In genomic region chr10:62261666-62262065, GRCh38 we compare ENCODE assay signal across 21 cellular contexts. TPM values are rescaled to one million over a fixed set of nuclear protein-coding genes. Genes with fewer than 3 reads are reported as not detected.
DNase-seq lines count a peak whose midpoint lies in the region; ATAC-seq and TF ChIP-seq lines count a peak whose summit lies in the region.
"Had no signal": no experiment of that assay in that cellular context is flagged by ENCODE, and none has a peak within 500 bp of the region (broad histone marks: within the 10 kb centered on the region; RNA-seq: fewer than 3 reads in every experiment).

No MANE protein-coding gene starts in this region.

- H3K9me3 ChIP-seq in SJSA1 (replicated peaks): no peaks in the 10 kb centered on the region
- H3K9me3 ChIP-seq: BLaER1, HAP-1 had no signal

- H3K27me3 ChIP-seq in SJSA1 (replicated peaks): no peaks in the 10 kb centered on the region
- H3K27me3 ChIP-seq: BLaER1 had no signal

- peaks cover 2% of the 10 kb centered on the region; the same call in 1 of the 2 replicates for H3K36me3 ChIP-seq in SJSA1

- no peak for TF ChIP-seq CTCF in fibroblast of the aortic adventitia (IDR thresholded peaks at IDR 0.05; ENCODE audit: insufficient read depth, low read length)

- DNase-seq in AG08395 (ENCODE audit: low spot score) (peak; percentile 4), GM03348 (ENCODE audit: low spot score) (peak; percentile 17), SJSA1 (ENCODE audit: low read depth in 1 of 2, low spot score in 2 of 2) (peak in 1 of 2 experiments; percentile 40), fibroblast of the aortic adventitia (ENCODE audit: low read depth) (peak; percentile 60), Right ventricle myocardium superior (no peak), foreskin melanocyte (no peak), activated gamma-delta T cell treated with Interleukin-2 at 50 U/mL for 16 hours (no peak)
- DNase-seq: 8988T; CD4-positive, alpha-beta memory T cell; DMS79 treated with DMSO at 0.1 percent for 48 hours; MV-4-11; NCI-H187; NCI-H2107; NCI-H510A treated with DMSO at 0.1 percent for 48 hours; NCI-H774; OCI-M1; SIG-M5 had no signal

- no peak overlapping the region for H3K4me3 ChIP-seq in SJSA1
- no peak overlapping the region for H3K4me3 ChIP-seq in fibroblast of the aortic adventitia (ENCODE audit: low read depth, low read length)
- H3K4me3 ChIP-seq: BLaER1, HAP-1, K562 had no signal

- H3K27ac ChIP-seq in SJSA1: peak overlapping the region; percentile 7; the same call in 1 of the 2 replicates
- H3K27ac ChIP-seq: BLaER1 had no signal

- H3K4me1 ChIP-seq in SJSA1 (replicated peaks): peaks cover 18% of the 10 kb centered on the region

- intact Hi-C loops in Right ventricle myocardium superior (cut with DNase I): no loop called here

- ATAC-seq in Right ventricle myocardium superior (ENCODE audit: poor library complexity): no peak
- no peak for ATAC-seq in HG02571 (IDR thresholded peaks at IDR 0.05; ENCODE audit: unreplicated experiment)
- ATAC-seq: K562 had no signal

RNA-seq across cellular contexts. Expression of gene RTKN2, which starts 7.0 kb away (rescaled TPM):
- total RNA-seq in SJSA1 (2014; rRNA removed; shearing (Covaris generic)): 3.3 and 6.5 TPM in 2 replicates
- total RNA-seq in fibroblast of the aortic adventitia (ENCODE audit: low replicate concordance) (0.16 and 11.9 TPM in 2 replicates), Right ventricle myocardium superior (not detected)

Comparison
In these comparisons a context has a peak if more than half of its experiments do, and no peak if none do; other contexts are left out.
1. DNase-seq: peak in AG08395 (single experiment), GM03348 (single experiment) and fibroblast of the aortic adventitia (single experiment); none in Right ventricle myocardium superior (single experiment), foreskin melanocyte (single experiment) and activated gamma-delta T cell treated with Interleukin-2 at 50 U/mL for 16 hours (single experiment).